Comparison of ENCODE assay signal across 8 cellular contexts in genomic region chr10:92087750-92088395, GRCh38.
DNase-seq lines count a peak whose midpoint lies in the region; ATAC-seq and TF ChIP-seq lines count a peak whose summit lies in the region.

No MANE protein-coding gene starts in this region.

- H3K9ac ChIP-seq in OCI-LY3 (ENCODE audit: low read length) (no peak overlapping the region), neural cell (ENCODE audit: low read length) (no peak overlapping the region)

- intact Hi-C loops in tibial artery (cut with DNase I; ENCODE audit: low total_unique reads): loop anchor here (2.0 to 5.0 kb wide), 2 partner anchors 204 to 349 kb away; partner anchors contain the start of genes CPEB3 and MARCHF5

- H3K9me3 ChIP-seq in OCI-LY3 (ENCODE audit: insufficient read depth, low read length) (no peaks in the 10 kb centered on the region), neural cell (ENCODE audit: low read length) (no peaks in the 10 kb centered on the region), tibial artery (no peaks in the 10 kb centered on the region)

- H3K36me3 ChIP-seq in OCI-LY3 (replicated peaks; ENCODE audit: low read depth, low read length) (no peaks in the 10 kb centered on the region), neural cell (ENCODE audit: insufficient read depth, low read length) (no peaks in the 10 kb centered on the region), tibial artery (no peaks in the 10 kb centered on the region)

- H4K20me1 ChIP-seq in OCI-LY3 (ENCODE audit: insufficient read depth, low read length) (no peaks in the 10 kb centered on the region), neural cell (ENCODE audit: insufficient read depth) (no peaks in the 10 kb centered on the region)

- H2AFZ ChIP-seq in OCI-LY3 (ENCODE audit: low read depth, low read length): no peak overlapping the region
- H2AFZ ChIP-seq in neural cell (ENCODE audit: low read depth, low read length): no peak overlapping the region

- H3K27ac ChIP-seq in OCI-LY3 (ENCODE audit: low read length): no peak overlapping the region
- no peak overlapping the region for H3K27ac ChIP-seq in neural cell (ENCODE audit: low read length)
- no peak overlapping the region for H3K27ac ChIP-seq in tibial artery

- H3K4me2 ChIP-seq in OCI-LY3 (ENCODE audit: low read length) (peak overlapping the region; percentile 28; the same call in 1 of the 2 replicates), neural cell (ENCODE audit: low read length) (no peak overlapping the region)

- DNase-seq in DMS79 treated with DMSO at 0.1 percent for 48 hours (lab: John Stamatoyannopoulos, UW) (peak; percentile 49), HUDEP-2 (lab: John Stamatoyannopoulos, UW; ENCODE audit: unreplicated experiment in 76 of 76) (peak in 69 of 76 experiments; percentile 5 to 80 (median 52)), activated T-cell treated with anti-CD3 and anti-CD28 coated beads for 4 hours (peak; percentile 20), fibroblast of gingiva (ENCODE audit: low read depth) (peak; percentile 70), tibial artery (peak; percentile 72 to 73)

- H3K4me1 ChIP-seq in OCI-LY3 (ENCODE audit: low read length) (peaks cover 14% of the 10 kb centered on the region), tibial artery (peaks cover 0 to 12% (median 1%) of the 10 kb centered on the region in 4 donors)

- TF ChIP-seq RAD21 in neural cell (conservative IDR thresholded peaks at IDR 0.05): peak; percentile 85

- ATAC-seq in GM21529 (IDR thresholded peaks at IDR 0.05; ENCODE audit: unreplicated experiment): peak; percentile 97

- H3K79me2 ChIP-seq in OCI-LY3 (ENCODE audit: low read length): no peaks in the 10 kb centered on the region
- no peaks in the 10 kb centered on the region for H3K79me2 ChIP-seq in neural cell (replicated peaks; ENCODE audit: insufficient read depth, low read length)

- no peak for TF ChIP-seq EP300 in neural cell (conservative IDR thresholded peaks at IDR 0.05; ENCODE audit: poor library complexity, severe bottlenecking)

- H3F3A ChIP-seq in neural cell (ENCODE audit: insufficient read depth, low read length, poor library complexity, severe bottlenecking): no peaks in the 10 kb centered on the region

- no peaks in the 10 kb centered on the region for H3K9me2 ChIP-seq in neural cell (ENCODE audit: insufficient read depth, low read length)

- TF ChIP-seq CTCF in OCI-LY3 (IDR thresholded peaks at IDR 0.05; ENCODE audit: low read depth, low read length) (peak; percentile 81), neural cell (IDR thresholded peaks at IDR 0.05; ENCODE audit: poor library complexity, severe bottlenecking) (peak; percentile 83), tibial artery (IDR thresholded peaks at IDR 0.05) (peak; percentile 78 to 87)

- no peak overlapping the region for H3K4me3 ChIP-seq in OCI-LY3 (ENCODE audit: low read length)
- H3K4me3 ChIP-seq in neural cell (ENCODE audit: low read length): no peak overlapping the region
- no peak overlapping the region for H3K4me3 ChIP-seq in tibial artery

- no peaks in the 10 kb centered on the region for H3K27me3 ChIP-seq in OCI-LY3 (ENCODE audit: low read depth, low read length)
- no peaks in the 10 kb centered on the region for H3K27me3 ChIP-seq in neural cell (ENCODE audit: insufficient read depth, low read depth, low read length)
- no peaks in the 10 kb centered on the region for H3K27me3 ChIP-seq in tibial artery

TF ChIP-seq in neural cell, 6 proteins besides CTCF, POLR2A, EP300 and RAD21:
- TF ChIP-seq, protein P1, sequence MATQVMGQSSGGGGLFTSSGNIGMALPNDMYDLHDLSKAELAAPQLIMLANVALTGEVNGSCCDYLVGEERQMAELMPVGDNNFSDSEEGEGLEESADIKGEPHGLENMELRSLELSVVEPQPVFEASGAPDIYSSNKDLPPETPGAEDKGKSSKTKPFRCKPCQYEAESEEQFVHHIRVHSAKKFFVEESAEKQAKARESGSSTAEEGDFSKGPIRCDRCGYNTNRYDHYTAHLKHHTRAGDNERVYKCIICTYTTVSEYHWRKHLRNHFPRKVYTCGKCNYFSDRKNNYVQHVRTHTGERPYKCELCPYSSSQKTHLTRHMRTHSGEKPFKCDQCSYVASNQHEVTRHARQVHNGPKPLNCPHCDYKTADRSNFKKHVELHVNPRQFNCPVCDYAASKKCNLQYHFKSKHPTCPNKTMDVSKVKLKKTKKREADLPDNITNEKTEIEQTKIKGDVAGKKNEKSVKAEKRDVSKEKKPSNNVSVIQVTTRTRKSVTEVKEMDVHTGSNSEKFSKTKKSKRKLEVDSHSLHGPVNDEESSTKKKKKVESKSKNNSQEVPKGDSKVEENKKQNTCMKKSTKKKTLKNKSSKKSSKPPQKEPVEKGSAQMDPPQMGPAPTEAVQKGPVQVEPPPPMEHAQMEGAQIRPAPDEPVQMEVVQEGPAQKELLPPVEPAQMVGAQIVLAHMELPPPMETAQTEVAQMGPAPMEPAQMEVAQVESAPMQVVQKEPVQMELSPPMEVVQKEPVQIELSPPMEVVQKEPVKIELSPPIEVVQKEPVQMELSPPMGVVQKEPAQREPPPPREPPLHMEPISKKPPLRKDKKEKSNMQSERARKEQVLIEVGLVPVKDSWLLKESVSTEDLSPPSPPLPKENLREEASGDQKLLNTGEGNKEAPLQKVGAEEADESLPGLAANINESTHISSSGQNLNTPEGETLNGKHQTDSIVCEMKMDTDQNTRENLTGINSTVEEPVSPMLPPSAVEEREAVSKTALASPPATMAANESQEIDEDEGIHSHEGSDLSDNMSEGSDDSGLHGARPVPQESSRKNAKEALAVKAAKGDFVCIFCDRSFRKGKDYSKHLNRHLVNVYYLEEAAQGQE (IDR thresholded peaks at IDR 0.05; ENCODE audit: borderline replicate concordance): no peak
- TF ChIP-seq SMC3 (conservative IDR thresholded peaks at IDR 0.05; ENCODE audit: poor library complexity): peak; percentile 86

Comparison
In these comparisons a context has a peak if more than half of its experiments do, and no peak if none do; other contexts are left out.
1. DNase-seq: peak in every context shown above with its lines; median percentile 72 in tibial artery; 70 in fibroblast of gingiva; 52 in HUDEP-2; 49 in DMS79 treated with DMSO at 0.1 percent for 48 hours; 20 in activated T-cell treated with anti-CD3 and anti-CD28 coated beads for 4 hours.